9 cellular contexts compared by ENCODE assay signal in the genomic region with DNA sequence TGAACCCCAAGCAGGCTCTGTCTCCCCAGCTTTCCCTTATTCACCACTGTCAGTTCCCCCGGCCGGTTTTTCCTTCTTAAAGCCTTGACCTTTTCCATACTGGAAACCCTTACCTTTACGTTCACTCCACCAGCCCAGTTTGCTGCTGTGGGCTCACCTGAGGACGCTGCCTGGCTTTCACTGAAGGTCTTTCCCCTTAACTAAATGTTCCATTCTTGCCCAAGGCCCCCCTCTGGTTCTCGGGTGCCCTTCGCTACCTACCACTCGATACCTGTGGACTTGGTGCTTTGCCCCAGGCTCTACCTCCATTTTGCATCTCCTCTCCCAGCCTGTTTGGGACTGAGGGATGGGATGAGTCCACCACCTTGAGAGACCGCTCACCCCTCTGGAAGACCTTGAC. TPM values are rescaled to one million over a fixed set of nuclear protein-coding genes. Genes with fewer than 3 reads are reported as not detected.
DNase-seq lines count a peak whose midpoint lies in the region; ATAC-seq and TF ChIP-seq lines count a peak whose summit lies in the region.
"Had no signal": no experiment of that assay in that cellular context is flagged by ENCODE, and none has a peak within 500 bp of the region (broad histone marks: within the 10 kb centered on the region; RNA-seq: fewer than 3 reads in every experiment).

No MANE protein-coding gene starts in this region.

- H3K9me3 Mint-ChIP-seq in activated naive CD8-positive, alpha-beta T cell (ENCODE audit: low read depth): no peaks in the 10 kb centered on the region

- H3K27me3 ChIP-seq in iPS-20b (ENCODE audit: insufficient read depth, low read length) (no peaks in the 10 kb centered on the region), stomach (no peaks in the 10 kb centered on the region)

- H3K36me3 ChIP-seq in iPS-20b (ENCODE audit: insufficient read depth, low read depth, low read length): peaks cover 59% of the 10 kb centered on the region
- H3K36me3 ChIP-seq in stomach: peaks cover 46 to 59% (median 59%) of the 10 kb centered on the region in 4 donors

- peak overlapping the region; percentile 90 for H3K27ac Mint-ChIP-seq in activated naive CD8-positive, alpha-beta T cell

- peak; percentile 58 for DNase-seq in NCI-H82 (lab: John Stamatoyannopoulos, UW)
- no peak for DNase-seq in NCI-H82 treated with DMSO at 0.1 percent for 48 hours (lab: John Stamatoyannopoulos, UW; ENCODE audit: unreplicated experiment)
- DNase-seq in stomach: no peak
- no peak for DNase-seq in SKM-1 (lab: John Stamatoyannopoulos, UW; ENCODE audit: unreplicated experiment)
- no peak for DNase-seq in NOMO-1 treated with dmso at 0.1 percent for 144 hours (lab: John Stamatoyannopoulos, UW; ENCODE audit: unreplicated experiment)

- H3K4me1 ChIP-seq in iPS-20b (ENCODE audit: insufficient read depth, low read length): peaks cover 19% of the 10 kb centered on the region
- peaks cover 29 to 61% (median 49%) of the 10 kb centered on the region in 4 donors for H3K4me1 ChIP-seq in stomach

- no peaks in the 10 kb centered on the region for H3K36me3 Mint-ChIP-seq in activated naive CD8-positive, alpha-beta T cell

- no peak for TF ChIP-seq CTCF in stomach (IDR thresholded peaks at IDR 0.05)

- intact Hi-C loops in stomach (cut with DNase I; ENCODE audit: low total_unique reads): no loop called here

- peak overlapping the region; percentile 98 for H3K4me3 Mint-ChIP-seq in activated naive CD8-positive, alpha-beta T cell

- TF ChIP-seq POLR2A in stomach (IDR thresholded peaks at IDR 0.05): no peak

- WGBS in stomach, 5 donors: 16 to 19% (median 17%) methylated on average over 8 of the region's 8 CpGs

- TF ChIP-seq EP300 in stomach (IDR thresholded peaks at IDR 0.05): no peak

- peak overlapping the region; percentile 96 for H3K9ac ChIP-seq in iPS-20b (ENCODE audit: low read depth, low read length)

- H3K27me3 Mint-ChIP-seq in activated naive CD8-positive, alpha-beta T cell: no peaks in the 10 kb centered on the region

- ATAC-seq in HG03378 (IDR thresholded peaks at IDR 0.05; ENCODE audit: unreplicated experiment): no peak

- H3K9me3 ChIP-seq in iPS-20b (ENCODE audit: insufficient read depth, low read depth, low read length): no peaks in the 10 kb centered on the region
- H3K9me3 ChIP-seq in stomach: no peaks in the 10 kb centered on the region

- H3K4me1 Mint-ChIP-seq in activated naive CD8-positive, alpha-beta T cell (ENCODE audit: low read depth): peaks cover 33% of the 10 kb centered on the region

- H3K27ac ChIP-seq in iPS-20b (ENCODE audit: low read length) (peak overlapping the region; percentile 92), stomach (peak overlapping the region; percentile 89 to 94 (median 92))

- H3K4me3 ChIP-seq in iPS-20b (ENCODE audit: low read length) (peak overlapping the region; percentile 87), stomach (peak overlapping the region; percentile 87 to 100 (median 96))

RNA-seq across cellular contexts. Expression of a gene that starts 0.9 kb away (rescaled TPM):
- total RNA-seq in stomach: 100 to 1,000 TPM in 4 of 5 donors, 10 to 100 TPM in 1; 96.2 to 204 (median 134) TPM
- 100 to 1,000 TPM; 143 to 220 (median 208) TPM for polyA plus RNA-seq in stomach

RNA-seq across cellular contexts. Expression of a gene that starts 10.5 kb away (rescaled TPM):
- 100 to 1,000 TPM in 1 of 5 donors, 10 to 100 TPM in 4; 21.6 to 194 (median 55.9) TPM for total RNA-seq in stomach
- polyA plus RNA-seq in stomach: 10 to 100 TPM; 43.4 to 45.0 (median 44.5) TPM

RNA-seq across cellular contexts. Expression of a gene that starts 20.3 kb away (rescaled TPM):
- 100 to 1,000 TPM in 1 of 5 donors, 10 to 100 TPM in 4; 27.9 to 107 (median 55.4) TPM for total RNA-seq in stomach
- polyA plus RNA-seq in stomach: 10 to 100 TPM; 21.2 to 26.4 (median 25.8) TPM

RNA-seq across cellular contexts. Expression of a gene that starts 40.3 kb away (rescaled TPM):
- 100 to 1,000 TPM in 1 of 5 donors, 10 to 100 TPM in 3, 1 to 10 TPM in 1; 1.4 to 113 (median 36.5) TPM for total RNA-seq in stomach
- polyA plus RNA-seq in stomach: 10 to 100 TPM; 33.0 to 42.0 (median 33.7) TPM

RNA-seq across cellular contexts. Expression of a gene that starts 53.9 kb away (rescaled TPM):
- 10 to 100 TPM in 2 of 5 donors, 1 to 10 TPM in 2, under 1 TPM in 1; under 0.01 to 100.0 (median 2.4) TPM for total RNA-seq in stomach
- polyA plus RNA-seq in stomach: 1 to 10 TPM; 1.6 to 3.5 (median 2.4) TPM
- total RNA-seq: RPMI7951 had no signal
